Comparison of ENCODE assay signal across 12 cellular contexts in genomic region chr15:67736810-67737209, GRCh38.
"Had no signal": no experiment of that assay in that cellular context is flagged by ENCODE, and none has a peak within 500 bp of the region (broad histone marks: within the 10 kb centered on the region; RNA-seq: fewer than 3 reads in every experiment).

No MANE protein-coding gene starts in this region.

- H3K36me3 ChIP-seq: colonic mucosa, prostate gland, stomach, upper lobe of right lung had no signal

- H3K27me3 ChIP-seq: colonic mucosa, esophagus muscularis mucosa, stomach, testis, upper lobe of right lung had no signal

- H3K4me3 ChIP-seq: colonic mucosa, esophagus muscularis mucosa, lung, prostate gland, stomach, testis, upper lobe of right lung had no signal

- H3K9me3 ChIP-seq: colonic mucosa, esophagus muscularis mucosa, prostate gland, stomach, testis, upper lobe of right lung had no signal

- DNase-seq: activated CD4-positive, alpha-beta T cell treated with anti-CD3 and anti-CD28 coated beads, Interleukin-2, amount 50 U/mL, for 1 hour; activated CD8-positive, alpha-beta memory T cell treated with anti-CD3 and anti-CD28 coated beads for 24 hours; colonic mucosa; left cardiac atrium; stomach; testis; upper lobe of right lung had no signal

- H3K4me1 ChIP-seq: colonic mucosa, prostate gland, testis, upper lobe of right lung had no signal

- ATAC-seq: left cardiac atrium, sciatic nerve, upper lobe of right lung had no signal

- FAIRE-seq: endometrium had no signal
